Comparison of ENCODE assay signal across 9 cellular contexts in the genomic region with DNA sequence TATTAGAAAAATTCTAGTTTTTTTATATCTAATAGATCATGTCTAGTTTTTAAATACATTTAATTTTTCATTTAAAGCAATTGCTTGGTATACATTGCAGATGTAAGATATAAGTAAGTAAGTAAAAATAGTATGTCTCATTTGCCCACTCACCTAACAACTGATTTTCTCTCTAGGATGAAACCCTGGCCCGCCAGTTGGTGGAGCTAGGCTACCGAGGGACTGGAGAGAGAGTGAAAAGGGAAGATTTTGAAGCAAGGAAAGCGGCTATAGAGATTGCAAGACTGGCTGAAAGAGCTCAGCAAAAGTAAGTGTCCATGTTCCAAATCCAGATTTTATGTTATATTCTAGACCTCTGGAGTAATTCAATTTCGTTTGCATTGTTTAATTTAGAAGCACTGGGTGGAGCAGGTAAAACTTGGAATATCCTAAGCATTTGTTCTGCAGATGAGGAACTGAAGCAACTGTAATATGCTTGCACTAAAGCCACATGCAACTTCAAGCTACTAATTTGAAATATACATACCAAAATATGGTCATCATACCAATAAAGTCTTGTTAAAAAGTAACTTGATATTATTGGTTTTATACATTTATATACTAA. TPM values are rescaled to one million over a fixed set of nuclear protein-coding genes. Genes with fewer than 3 reads are reported as not detected.
DNase-seq lines count a peak whose midpoint lies in the region; ATAC-seq and TF ChIP-seq lines count a peak whose summit lies in the region.
"Had no signal": no experiment of that assay in that cellular context is flagged by ENCODE, and none has a peak within 500 bp of the region (broad histone marks: within the 10 kb centered on the region; RNA-seq: fewer than 3 reads in every experiment).

No MANE protein-coding gene starts in this region.

- peak; percentile 75 for ATAC-seq in GM18868 (IDR thresholded peaks at IDR 0.05; ENCODE audit: unreplicated experiment)
- ATAC-seq in T-cell (replicated peaks in 1 of 4), result peak in 2 of 4 experiments; percentile 56 to 67

- H3K27ac ChIP-seq in coronary artery, result no peak overlapping the region

- H3K36me3 Mint-ChIP-seq in T-cell (no peaks in the 10 kb centered on the region), mesothelial cell of epicardium (no peaks in the 10 kb centered on the region)

- CTCF ChIA-PET in T-cell (lab: Charles Lee), result interaction anchor here (0.5 to 3.1 kb wide), 32 partner anchors 10 to 1409 kb away, joined by 3 to 37 read pairs (median 4); partner anchors contain the start of gene BMP3 (in 1 of the 2)

- H3K4me3 Mint-ChIP-seq in T-cell (no peak overlapping the region), mesothelial cell of epicardium (no peak overlapping the region)

- POLR2A ChIA-PET in T-cell (lab: Charles Lee), result interaction anchor here in 1 of 2 donors (0.5 kb wide), 1 partner anchor 627 kb away, joined by 3 read pairs; no protein-coding TSS in a partner anchor

- TF ChIP-seq CTCF in coronary artery (IDR thresholded peaks at IDR 0.05), result peak; percentile 10
- peak; percentile 47 for TF ChIP-seq CTCF in mesothelial cell of epicardium (IDR thresholded peaks at IDR 0.05; ENCODE audit: unreplicated experiment)

- H3K27ac Mint-ChIP-seq in T-cell, result no peak overlapping the region
- no peak overlapping the region for H3K27ac Mint-ChIP-seq in mesothelial cell of epicardium

- peak; percentile 32 for DNase-seq in COLO829 (ENCODE audit: low spot score)
- DNase-seq in M059J (ENCODE audit: low read depth), result peak; percentile 36
- DNase-seq in T-cell, result peak in 31 of 34 experiments; percentile 16 to 65 (median 47)
- no peak for DNase-seq in coronary artery (ENCODE audit: low spot score)
- DNase-seq in mesothelial cell of epicardium (ENCODE audit: low spot score in 2 of 2, unreplicated experiment in 2 of 2), result peak in 1 of 2 experiments; percentile 59
- DNase-seq in middle frontal gyrus (ENCODE audit: extremely low spot score, low spot score), result no peak
- no peak for DNase-seq in HuH-7.5 (ENCODE audit: low spot score)

- H3K9me3 Mint-ChIP-seq in T-cell (no peaks in the 10 kb centered on the region), mesothelial cell of epicardium (no peaks in the 10 kb centered on the region)

- peaks cover 8 to 27% of the 10 kb centered on the region in 2 donors for H3K27me3 Mint-ChIP-seq in T-cell
- peaks cover 56% of the 10 kb centered on the region for H3K27me3 Mint-ChIP-seq in mesothelial cell of epicardium (ENCODE audit: low read depth)

- H3K4me1 Mint-ChIP-seq in T-cell (peaks cover 6 to 10% (median 9%) of the 10 kb centered on the region in 3 donors), mesothelial cell of epicardium (peaks cover 2% of the 10 kb centered on the region)

- no peak overlapping the region for H3K4me3 ChIP-seq in coronary artery

RNA-seq across cellular contexts. Expression of gene CFAP299, which starts 27.1 kb away (rescaled TPM):
- not detected in 2 replicates for total RNA-seq in M059J (2014; rRNA removed; shearing (Covaris generic))
- under 1 TPM in 1 of 5 donors, not detected in 4; 0.35 TPM for total RNA-seq in T-cell
- 0.22 TPM in 1 of 3 replicates, not detected in the others for total RNA-seq in mesothelial cell of epicardium
- total RNA-seq: T-helper 1 cell treated with Interleukin-12 subunit alpha and Interleukin-12 subunit beta and Interleukin-4 antibody, amounts not matched to agents 30 ng/mL and 1 ng/mL, for 36 hours had no signal

Comparison
In these comparisons a context has a peak if more than half of its experiments do, and no peak if none do; other contexts are left out.
1. DNase-seq: peak in COLO829 (single experiment), M059J (single experiment) and T-cell (31 of 34); none in coronary artery (single experiment), middle frontal gyrus (single experiment) and HuH-7.5 (single experiment).